In genomic region chr10:128735996-128736395, GRCh38 we compare ENCODE assay signal across 30 cellular contexts.
"Had no signal": no experiment of that assay in that cellular context is flagged by ENCODE, and none has a peak within 500 bp of the region (broad histone marks: within the 10 kb centered on the region; RNA-seq: fewer than 3 reads in every experiment).

No MANE protein-coding gene starts in this region.

- H3K36me3 ChIP-seq: left lung, lower lobe of right lung, neural progenitor cell, neutrophil, right atrium auricular region, right lobe of liver, stomach, thyroid gland, transverse colon, upper lobe of left lung, vagina had no signal

- ATAC-seq: left colon; left lung; lower lobe of right lung; naive thymus-derived CD8-positive, alpha-beta T cell; psoas muscle; right lobe of liver; stimulated activated naive B cell treated with anti-CD40 and anti-IgM and Interleukin-4, amounts not matched to agents 10 μg/mL and 1 μg/mL and 100 μg/mL, for 72 hours; stimulated activated naive CD8-positive, alpha-beta T cell treated with anti-CD3 and anti-CD28 coated beads, Interleukin-15, Interleukin-2, amounts not matched to agents 100 U/mL and 50 U/mL, for 24 hours had no signal

- H3K4me2 ChIP-seq: neural progenitor cell had no signal

- H3K27me3 ChIP-seq: neural progenitor cell, neutrophil, right atrium auricular region, right lobe of liver, testis, thyroid gland, transverse colon, upper lobe of left lung, vagina had no signal

- H3K4me3 Mint-ChIP-seq: immature natural killer cell; naive thymus-derived CD8-positive, alpha-beta T cell; nephron; neural progenitor cell; stimulated activated naive B cell treated with anti-CD40 and anti-IgM and Interleukin-4, amounts not matched to agents 10 μg/mL and 1 μg/mL and 100 μg/mL, for 72 hours had no signal

- H3K4me1 Mint-ChIP-seq: immature natural killer cell; naive thymus-derived CD8-positive, alpha-beta T cell; stimulated activated naive B cell treated with anti-CD40 and anti-IgM and Interleukin-4, amounts not matched to agents 10 μg/mL and 1 μg/mL and 100 μg/mL, for 72 hours had no signal

- DNase-seq: hypothalamus; immature natural killer cell; kidney; left colon; left lung; lower lobe of right lung; mammary epithelial cell; mesenchymal stem cell; naive thymus-derived CD8-positive, alpha-beta T cell; occipital lobe; psoas muscle; right lobe of liver; stimulated activated CD4-positive, alpha-beta T cell treated with anti-CD3 and anti-CD28 coated beads, Interleukin-12 subunit alpha, Interleukin-12 subunit beta, amount 100 ng/mL, for 4 hours; stimulated activated CD4-positive, alpha-beta T cell treated with anti-CD3 and anti-CD28 coated beads, Interleukin-15, amount 100 ng/mL, for 24 hours; stimulated activated CD4-positive, alpha-beta T cell treated with anti-CD3 and anti-CD28 coated beads, Interleukin-2, amount 100 ng/mL, for 24 hours; stimulated activated CD4-positive, alpha-beta T cell treated with anti-CD3 and anti-CD28 coated beads, Interleukin-4, amount 100 ng/mL, for 1 hour; stimulated activated naive B cell treated with anti-CD40 and anti-IgM and Interleukin-4, amounts not matched to agents 10 μg/mL and 1 μg/mL and 100 μg/mL, for 72 hours; stimulated activated naive CD8-positive, alpha-beta T cell treated with anti-CD3 and anti-CD28 coated beads, Interleukin-15, Interleukin-2, amounts not matched to agents 100 U/mL and 50 U/mL, for 24 hours; stomach; testis; thyroid gland; transverse colon; upper lobe of left lung had no signal

- H3K27ac Mint-ChIP-seq: immature natural killer cell; naive thymus-derived CD8-positive, alpha-beta T cell; nephron; neural progenitor cell; stimulated activated naive B cell treated with anti-CD40 and anti-IgM and Interleukin-4, amounts not matched to agents 10 μg/mL and 1 μg/mL and 100 μg/mL, for 72 hours had no signal

- H3K27ac ChIP-seq: left lung, lower lobe of right lung, neural progenitor cell, neutrophil, parathyroid adenoma, psoas muscle, right atrium auricular region, right lobe of liver, skin epidermis, stomach, testis, thyroid gland, transverse colon, upper lobe of left lung, vagina had no signal

- H3K4me1 ChIP-seq: left lung, lower lobe of right lung, neural progenitor cell, parathyroid adenoma, psoas muscle, right atrium auricular region, right lobe of liver, stomach, testis, thyroid gland, transverse colon, upper lobe of left lung, vagina had no signal

- H3K4me3 ChIP-seq: left lung, lower lobe of right lung, neural progenitor cell, psoas muscle, right atrium auricular region, right lobe of liver, skin epidermis, stomach, testis, thyroid gland, transverse colon, upper lobe of left lung, vagina had no signal

- H2AFZ ChIP-seq: parathyroid adenoma had no signal

- H3K36me3 Mint-ChIP-seq: immature natural killer cell; naive thymus-derived CD8-positive, alpha-beta T cell; neural progenitor cell; stimulated activated naive B cell treated with anti-CD40 and anti-IgM and Interleukin-4, amounts not matched to agents 10 μg/mL and 1 μg/mL and 100 μg/mL, for 72 hours had no signal

- H3K79me2 ChIP-seq: parathyroid adenoma had no signal

- H3K9me3 Mint-ChIP-seq: immature natural killer cell; naive thymus-derived CD8-positive, alpha-beta T cell; nephron; neural progenitor cell; stimulated activated naive B cell treated with anti-CD40 and anti-IgM and Interleukin-4, amounts not matched to agents 10 μg/mL and 1 μg/mL and 100 μg/mL, for 72 hours had no signal
